8 cellular contexts compared by ENCODE assay signal in the genomic region with DNA sequence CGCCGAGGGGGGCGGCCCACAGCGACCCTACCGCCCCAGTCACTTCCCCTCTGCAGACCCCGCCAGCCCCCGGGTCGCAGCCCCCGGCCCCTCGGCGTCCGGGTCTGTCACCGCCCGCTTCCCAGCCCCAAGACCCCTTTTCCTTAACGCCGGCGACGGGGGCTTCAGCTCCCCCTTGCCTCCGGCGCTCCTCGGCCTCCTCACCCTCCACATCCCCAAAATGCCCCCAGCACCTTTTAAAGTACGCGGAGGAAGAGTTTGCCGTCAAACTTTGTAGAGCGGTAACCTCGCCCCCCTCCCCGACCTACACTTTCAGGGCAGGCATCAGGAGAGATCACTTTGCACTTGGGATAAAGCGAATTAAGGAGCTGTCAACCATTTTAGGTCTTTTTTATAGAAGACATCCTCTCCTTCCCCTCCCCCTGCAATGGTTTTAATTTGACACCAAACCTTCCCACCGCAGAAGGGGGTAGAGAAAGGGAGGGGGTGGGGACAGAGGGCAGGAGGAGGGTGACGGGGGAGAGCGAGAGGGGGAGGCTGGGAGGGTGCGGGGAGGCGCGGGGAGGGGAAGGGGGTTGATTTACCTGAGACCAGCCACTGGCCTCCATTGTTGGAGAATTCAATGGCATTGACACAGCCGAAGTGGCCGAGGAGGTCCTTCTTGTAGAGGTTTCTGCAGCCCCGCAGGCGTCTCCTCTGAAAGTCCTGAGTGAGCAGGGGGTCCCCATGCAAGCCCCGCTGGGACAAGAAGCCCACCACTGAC. TPM values are rescaled to one million over a fixed set of nuclear protein-coding genes. Genes with fewer than 3 reads are reported as not detected.
DNase-seq lines count a peak whose midpoint lies in the region; TF ChIP-seq lines count a peak whose summit lies in the region.

No MANE protein-coding gene starts in this region.

- H3K4me3 Mint-ChIP-seq in H9: peak overlapping the region; percentile 88 to 91
- peak overlapping the region; percentile 96 for H3K4me3 Mint-ChIP-seq in neural progenitor cell

- no peak overlapping the region for H2BK15ac ChIP-seq in H9 (ENCODE audit: low read depth, low read length)

- no peaks in the 10 kb centered on the region; the same call in 1 of the 2 replicates for H3K27me3 ChIP-seq in H9 (ENCODE audit: insufficient read depth, low read length)
- peaks cover 14% of the 10 kb centered on the region for H3K27me3 ChIP-seq in neural progenitor cell

- no peak overlapping the region for H2AK5ac ChIP-seq in H9 (ENCODE audit: insufficient read length, low read length)

- H3K23me2 ChIP-seq in H9 (ENCODE audit: insufficient read length, low read depth, low read length, poor library complexity, severe bottlenecking): peaks cover 16% of the 10 kb centered on the region

- no peak overlapping the region for H3K27ac ChIP-seq in H9 (ENCODE audit: insufficient read length, low read depth, low read length)
- H3K27ac ChIP-seq in neural progenitor cell: peak overlapping the region; percentile 72

- peaks cover 4 to 6% (median 6%) of the 10 kb centered on the region in 3 experiments; a peak in 6 of 7 replicates for H3K36me3 Mint-ChIP-seq in H9 (ENCODE audit: insufficient read depth in 1 of 3, low read depth in 3 of 3)
- peaks cover 14% of the 10 kb centered on the region for H3K36me3 Mint-ChIP-seq in neural progenitor cell

- H4K8ac ChIP-seq in H9 (replicated peaks; ENCODE audit: insufficient read length, low read depth, low read length): no peak overlapping the region

- DNase-seq in DMS53 treated with DMSO at 0.1 percent for 48 hours (lab: John Stamatoyannopoulos, UW; ENCODE audit: unreplicated experiment): peak; percentile 21
- DNase-seq in H9: peak; percentile 74
- DNase-seq in NCI-H748 treated with DMSO at 0.1 percent for 48 hours (lab: John Stamatoyannopoulos, UW): peak; percentile 25
- DNase-seq in activated T-helper 1 cell treated with Interleukin-2 at 50 U/mL for 16 hours (ENCODE audit: low read depth): peak; percentile 23
- peak; percentile 50 for DNase-seq in fibroblast of peridontal ligament (ENCODE audit: extremely low read depth)
- DNase-seq in neural progenitor cell (ENCODE audit: low spot score): peak; percentile 70
- DNase-seq in kidney glomerular epithelial cell (lab: John Stamatoyannopoulos, UW): no peak
- DNase-seq in T1000 (lab: John Stamatoyannopoulos, UW): no peak

- no peak overlapping the region for H3T11ph ChIP-seq in H9 (ENCODE audit: low read length)

- H3K27ac Mint-ChIP-seq in H9 (peak overlapping the region; percentile 61 to 84 (median 81); a peak in 4 of 7 replicates), neural progenitor cell (peak overlapping the region; percentile 90)

- no peak overlapping the region for H3K4ac ChIP-seq in H9 (ENCODE audit: low read depth, low read length)

- no peak overlapping the region for H2BK5ac ChIP-seq in H9 (ENCODE audit: insufficient read length, low read length)

- H3K79me1 ChIP-seq in H9 (ENCODE audit: insufficient read depth, low read depth, low read length, poor library complexity, severe bottlenecking): peaks cover 6% of the 10 kb centered on the region

- H4K5ac ChIP-seq in H9 (ENCODE audit: insufficient read length, low read depth, low read length): no peak overlapping the region

- no peaks in the 10 kb centered on the region for H3K36me3 ChIP-seq in neural progenitor cell

- H2BK12ac ChIP-seq in H9 (ENCODE audit: insufficient read length, low read depth, low read length): no peak overlapping the region

- H3K18ac ChIP-seq in H9 (ENCODE audit: insufficient read length, low read depth, low read length): no peak overlapping the region

- H3K9me3 Mint-ChIP-seq in H9 (0 out of 5 replicates have a peak, but pooled peaks cover 0 to 2% of the 10 kb centered on the region in 2 experiments), neural progenitor cell (no peaks in the 10 kb centered on the region)

- peak overlapping the region; percentile 43; the same call in 1 of the 2 replicates for H3K14ac ChIP-seq in H9 (ENCODE audit: insufficient read depth, low read length)

- TF ChIP-seq CTCF in H9 (conservative IDR thresholded peaks at IDR 0.05) (no peak), neural progenitor cell (IDR thresholded peaks at IDR 0.05) (no peak)

- H3K4me3 ChIP-seq in neural progenitor cell: peak overlapping the region; percentile 91

- no CpG with 5 or more reads among the region's 39 CpGs for WGBS in H9 (ENCODE audit: extremely low coverage, insufficient read length, low lambda C conversion rate)

- H3K4me2 ChIP-seq in H9 (ENCODE audit: insufficient read depth, insufficient read length, low read length) (peak overlapping the region; percentile 99), neural progenitor cell (peak overlapping the region; percentile 96)

- H4K91ac ChIP-seq in H9 (ENCODE audit: insufficient read length, low read depth, low read length): no peak overlapping the region

- H3K4me1 ChIP-seq in H9 (ENCODE audit: insufficient read depth, low read length) (peaks cover 4% of the 10 kb centered on the region; the same call in 1 of the 2 replicates), neural progenitor cell (peaks cover 22% of the 10 kb centered on the region)

- H3K9ac ChIP-seq in H9 (ENCODE audit: extremely low read depth, insufficient read length, low read length) (peak overlapping the region; percentile 73), neural progenitor cell (peak overlapping the region; percentile 76)

- H4K20me1 ChIP-seq in H9 (ENCODE audit: control insufficient read depth, insufficient read depth, insufficient read length) (no peaks in the 10 kb centered on the region), neural progenitor cell (ENCODE audit: low read depth) (peaks cover 25% of the 10 kb centered on the region)

- H3K4me1 Mint-ChIP-seq in H9: peaks cover 17 to 27% of the 10 kb centered on the region in 2 experiments
- H3K4me1 Mint-ChIP-seq in neural progenitor cell: peaks cover 31% of the 10 kb centered on the region

- no peak overlapping the region for H2BK120ac ChIP-seq in H9 (ENCODE audit: low read depth, low read length, poor library complexity, severe bottlenecking)

- H3K56ac ChIP-seq in H9 (ENCODE audit: insufficient read length, low read depth, low read length): no peak overlapping the region

- H3K27me3 Mint-ChIP-seq in H9 (ENCODE audit: low read depth) (peaks cover 13% of the 10 kb centered on the region), neural progenitor cell (ENCODE audit: insufficient read depth, low read depth) (peaks cover 5% of the 10 kb centered on the region)

- no peak overlapping the region for H2BK20ac ChIP-seq in H9 (ENCODE audit: low read depth, low read length, poor library complexity, severe bottlenecking)

- no peak overlapping the region for H3K23ac ChIP-seq in H9 (ENCODE audit: insufficient read length, low read depth, low read length)

- H3K9me3 ChIP-seq in H9 (ENCODE audit: control insufficient read depth, low read depth, low read length): no peaks in the 10 kb centered on the region
- H3K9me3 ChIP-seq in neural progenitor cell (ENCODE audit: low read depth): no peaks in the 10 kb centered on the region

- peaks cover 50% of the 10 kb centered on the region for H3F3A ChIP-seq in neural progenitor cell (ENCODE audit: low read depth)

- no peak overlapping the region for H2AFZ ChIP-seq in H9 (ENCODE audit: low read length)
- peak overlapping the region; percentile 65 for H2AFZ ChIP-seq in neural progenitor cell (replicated peaks)

- H3K79me2 ChIP-seq in H9 (ENCODE audit: insufficient read depth, low read length): peaks cover 2% of the 10 kb centered on the region; the same call in 1 of the 2 replicates
- H3K79me2 ChIP-seq in neural progenitor cell (ENCODE audit: low read depth): peaks cover 38% of the 10 kb centered on the region

RNA-seq across cellular contexts. Expression of a gene that starts 0.6 kb away (rescaled TPM):
- total RNA-seq in H9 (2021) (27.9 and 31.4 TPM in 2 replicates), neural progenitor cell (ENCODE audit: low replicate concordance) (22.4 and 30.8 TPM in 2 replicates)

RNA-seq across cellular contexts. Expression of a gene that starts 38.9 kb away (rescaled TPM):
- total RNA-seq in H9 (2021) (19.6 and 20.0 TPM in 2 replicates), neural progenitor cell (ENCODE audit: low replicate concordance) (22.6 and 23.2 TPM in 2 replicates)

Comparison
In these comparisons a context has a peak if more than half of its experiments do, and no peak if none do; other contexts are left out.
1. DNase-seq: peak in DMS53 treated with DMSO at 0.1 percent for 48 hours (single experiment), H9 (single experiment), NCI-H748 treated with DMSO at 0.1 percent for 48 hours (single experiment), activated T-helper 1 cell treated with Interleukin-2 at 50 U/mL for 16 hours (single experiment), fibroblast of peridontal ligament (single experiment) and neural progenitor cell (single experiment); none in kidney glomerular epithelial cell (single experiment) and T1000 (single experiment).